ENCODE assay signal across 1 cellular context in genomic region chrX:155267995-155268394, GRCh38. TPM values are rescaled to one million over a fixed set of nuclear protein-coding genes. Genes with fewer than 3 reads are reported as not detected.
"Had no signal": no experiment of that assay in that cellular context is flagged by ENCODE, and none has a peak within 500 bp of the region (broad histone marks: within the 10 kb centered on the region; RNA-seq: fewer than 3 reads in every experiment).

No MANE protein-coding gene starts in this region.

RNA-seq across cellular contexts. Expression of gene RAB39B, which starts 3.7 kb away (rescaled TPM):
- total RNA-seq: ascending aorta had no signal
